12 cellular contexts compared by ENCODE assay signal in genomic region chr12:89384750-89385273, GRCh38. TPM values are rescaled to one million over a fixed set of nuclear protein-coding genes. Genes with fewer than 3 reads are reported as not detected.
DNase-seq lines count a peak whose midpoint lies in the region; TF ChIP-seq lines count a peak whose summit lies in the region.
"Had no signal": no experiment of that assay in that cellular context is flagged by ENCODE, and none has a peak within 500 bp of the region (broad histone marks: within the 10 kb centered on the region; RNA-seq: fewer than 3 reads in every experiment).

No MANE protein-coding gene starts in this region.

- H3K36me3 ChIP-seq in breast epithelium (no peaks in the 10 kb centered on the region), stomach (no peaks in the 10 kb centered on the region)

- no peak for DNase-seq in HL-60 (ENCODE audit: low read depth in 1 of 2, low spot score in 1 of 2)
- DNase-seq in breast epithelium (ENCODE audit: low spot score in 2 of 2), result no peak
- peak; percentile 20 to 48 for DNase-seq in lung microvascular endothelial cell (ENCODE audit: low read depth in 2 of 2)
- no peak for DNase-seq in stomach
- no peak for DNase-seq in amygdala (lab: John Stamatoyannopoulos, UW)
- no peak for DNase-seq in substantia nigra (lab: John Stamatoyannopoulos, UW)
- DNase-seq in erythroblast (lab: John Stamatoyannopoulos, UW), result no peak
- no peak for DNase-seq in effector CD4-positive, alpha-beta T cell
- DNase-seq: activated naive CD8-positive, alpha-beta T cell treated with anti-CD3 and anti-CD28 coated beads, Interleukin-2, amount 10 ng/mL, durations not matched to agents 7 days and 5 days; effector memory CD4-positive, alpha-beta T cell; Right ventricle myocardium superior; stimulated activated CD8-positive, alpha-beta memory T cell treated with anti-CD3 and anti-CD28 coated beads, Interleukin-4, amount 100 ng/mL, for 48 hours had no signal

- H3K27me3 ChIP-seq in HL-60 (ENCODE audit: insufficient read depth, poor library complexity, severe bottlenecking) (no peaks in the 10 kb centered on the region), breast epithelium (no peaks in the 10 kb centered on the region), stomach (no peaks in the 10 kb centered on the region)

- H3K4me1 ChIP-seq in breast epithelium (peaks cover 7 to 23% of the 10 kb centered on the region in 2 donors), stomach (peaks cover 25 to 49% (median 38%) of the 10 kb centered on the region in 4 donors)

- no peak for TF ChIP-seq EP300 in stomach (IDR thresholded peaks at IDR 0.05)

- no peak for TF ChIP-seq CTCF in HL-60 (IDR thresholded peaks at IDR 0.05; ENCODE audit: insufficient read depth, low read length)
- TF ChIP-seq CTCF in breast epithelium (IDR thresholded peaks at IDR 0.05), result no peak
- TF ChIP-seq CTCF in stomach (IDR thresholded peaks at IDR 0.05), result no peak

- H3K27ac ChIP-seq in HL-60 (replicated peaks) (peak overlapping the region; percentile 59; the same call in 1 of the 2 replicates), breast epithelium (peak overlapping the region; percentile 69 to 79), stomach (peak overlapping the region in 4 of 5 donors; percentile 62 to 79 (median 72)), substantia nigra (ENCODE audit: low read depth, low read length, poor library complexity, severe bottlenecking) (no peak overlapping the region)

- intact Hi-C loops in breast epithelium (cut with DNase I; ENCODE audit: low total_unique reads), result no loop called here
- intact Hi-C loops in stomach (cut with DNase I; ENCODE audit: low total_unique reads), result no loop called here

- TF ChIP-seq POLR2A in breast epithelium (IDR thresholded peaks at IDR 0.05) (no peak), stomach (IDR thresholded peaks at IDR 0.05) (no peak), erythroblast (IDR thresholded peaks at IDR 0.05; ENCODE audit: low read length) (no peak)

- H3K9me3 ChIP-seq in breast epithelium (no peaks in the 10 kb centered on the region), stomach (no peaks in the 10 kb centered on the region)

- WGBS in stomach, 5 donors, result 31 to 50% (median 33%) methylated on average over 3 of the region's 3 CpGs

- H3K4me3 ChIP-seq in HL-60 (replicated peaks; ENCODE audit: insufficient read depth, low read length) (no peak overlapping the region), breast epithelium (peak overlapping the region in 1 of 3 donors; percentile 24), stomach (no peak overlapping the region)

RNA-seq across cellular contexts. Expression of gene DUSP6, which starts 32.5 kb away (rescaled TPM):
- total RNA-seq in breast epithelium (10 to 100 TPM; 53.8 to 97.5 (median 88.8) TPM), lung microvascular endothelial cell (237 and 293 TPM in 2 replicates), stomach (100 to 1,000 TPM in 1 of 5 donors, 10 to 100 TPM in 4; 27.5 to 105 (median 30.7) TPM)
- polyA plus RNA-seq in stomach, result 10 to 100 TPM; 11.3 to 16.5 (median 14.8) TPM

Comparison
In these comparisons a context has a peak if more than half of its experiments do, and no peak if none do; other contexts are left out.
1. DNase-seq: peak in lung microvascular endothelial cell (2 of 2); none in HL-60 (0 of 2), breast epithelium (0 of 2), stomach (single experiment), amygdala (0 of 56), substantia nigra (0 of 49), erythroblast (0 of 2) and effector CD4-positive, alpha-beta T cell (single experiment).